In genomic region chr11:66113132-66113856, GRCh38 we compare ENCODE assay signal across 1 cellular context.
TF ChIP-seq lines count a peak whose summit lies in the region.

No MANE protein-coding gene starts in this region.

TF ChIP-seq in HCT116, 20 proteins besides CTCF, POLR2A, EP300 and RAD21 (continued from another document):
- TF ChIP-seq REST (IDR thresholded peaks at IDR 0.05; ENCODE audit: low read depth): no peak
- TF ChIP-seq MAX (IDR thresholded peaks at IDR 0.05): no peak; the same call in 1 of the 2 replicates
- TF ChIP-seq CEBPB (IDR thresholded peaks at IDR 0.05; ENCODE audit: low read depth): peak; percentile 27; the same call in 1 of the 2 replicates
- peak; percentile 74 for TF ChIP-seq JUND (IDR thresholded peaks at IDR 0.05)
- TF ChIP-seq CBX3 (IDR thresholded peaks at IDR 0.05; ENCODE audit: low read depth): peak; percentile 44; the same call in 1 of the 2 replicates
- no peak for TF ChIP-seq POLR2AphosphoS5 (IDR thresholded peaks at IDR 0.05; ENCODE audit: low read depth, low read length)
- no peak for TF ChIP-seq ZFX (IDR thresholded peaks at IDR 0.05)
- TF ChIP-seq EGR1 (IDR thresholded peaks at IDR 0.05; ENCODE audit: low read depth): peak; percentile 28; the same call in 1 of the 2 replicates
- no peak; the same call in 1 of the 2 replicates for TF ChIP-seq SRF (IDR thresholded peaks at IDR 0.05; ENCODE audit: low read depth)
- TF ChIP-seq ELF1 (IDR thresholded peaks at IDR 0.05; ENCODE audit: borderline replicate concordance, low read depth): no peak
- TF ChIP-seq FOSL1 (IDR thresholded peaks at IDR 0.05; ENCODE audit: low read depth): peak; percentile 77; the same call in 1 of the 2 replicates
- no peak for TF ChIP-seq YY1 (IDR thresholded peaks at IDR 0.05; ENCODE audit: extremely low read depth, insufficient replicate concordance, low read depth, low read length)
- TF ChIP-seq EZH2phosphoT487 (IDR thresholded peaks at IDR 0.05; ENCODE audit: borderline replicate concordance): no peak
- peak; percentile 37; the same call in 1 of the 2 replicates for TF ChIP-seq SIN3A (IDR thresholded peaks at IDR 0.05; ENCODE audit: low read depth)
